14 cellular contexts compared by ENCODE assay signal in the genomic region with DNA sequence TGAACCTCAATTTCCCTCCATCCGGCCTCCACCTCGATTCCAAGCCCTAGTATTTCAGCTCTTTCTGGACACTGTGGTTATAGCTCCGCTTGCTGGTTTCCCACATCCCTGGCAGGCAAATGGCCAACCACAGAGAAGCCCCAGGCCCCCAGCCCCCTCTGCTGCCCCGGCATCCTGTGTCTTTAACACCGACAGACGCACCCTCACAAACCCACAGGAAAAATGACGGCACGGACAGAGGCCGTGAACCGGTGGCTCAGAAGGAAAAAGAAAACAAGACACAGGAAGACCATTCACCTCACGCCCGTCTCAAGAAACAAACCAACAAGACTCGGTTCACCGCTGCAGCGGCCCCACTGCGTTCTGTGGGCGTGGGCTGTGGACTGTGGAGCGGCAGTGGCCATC. TPM values are rescaled to one million over a fixed set of nuclear protein-coding genes. Genes with fewer than 3 reads are reported as not detected.
A peak's percentile ranks its signal among the peaks of the same experiment; 100 is the strongest.
DNase-seq lines count a peak whose midpoint lies in the region; ATAC-seq and TF ChIP-seq lines count a peak whose summit lies in the region.
"Had no signal": no experiment of that assay in that cellular context is flagged by ENCODE, and none has a peak within 500 bp of the region (broad histone marks: within the 10 kb centered on the region; RNA-seq: fewer than 3 reads in every experiment).

No MANE protein-coding gene starts in this region.

- peaks cover 0 to 6% of the 10 kb centered on the region in 2 donors for H3K36me3 Mint-ChIP-seq in CD4-positive, alpha-beta memory T cell
- no peaks in the 10 kb centered on the region for H3K36me3 Mint-ChIP-seq in natural killer cell

- no peaks in the 10 kb centered on the region for H3K27me3 Mint-ChIP-seq in CD4-positive, alpha-beta memory T cell
- no peaks in the 10 kb centered on the region for H3K27me3 Mint-ChIP-seq in natural killer cell (ENCODE audit: low read depth in 2 of 2)

- TF ChIP-seq CTCF in astrocyte of the spinal cord (IDR thresholded peaks at IDR 0.05; ENCODE audit: low read depth, low read length), result peak; percentile 48
- TF ChIP-seq CTCF in natural killer cell (IDR thresholded peaks at IDR 0.05), result no peak

- no peaks in the 10 kb centered on the region for H3K27me3 ChIP-seq in CD4-positive, alpha-beta memory T cell (ENCODE audit: insufficient read depth, low read length)

- peak overlapping the region; percentile 31 for H3K27ac ChIP-seq in CD4-positive, alpha-beta memory T cell (ENCODE audit: low read depth, low read length)
- no peak overlapping the region for H3K27ac ChIP-seq in substantia nigra (ENCODE audit: low read depth, low read length, poor library complexity, severe bottlenecking)

- H3K27ac Mint-ChIP-seq in CD4-positive, alpha-beta memory T cell, result peak overlapping the region; percentile 90 to 95 (median 92)
- H3K27ac Mint-ChIP-seq in natural killer cell, result peak overlapping the region; percentile 97 to 99

- CTCF ChIA-PET in CD4-positive, alpha-beta memory T cell (lab: Charles Lee; ENCODE audit: partially characterized antibody), result interaction anchor here (2.1 to 2.7 kb wide), 4 partner anchors 30 to 155 kb away, joined by 6 to 14 read pairs (median 12); partner anchors contain the start of genes ABCA2 and AJM1

- peak; percentile 25 to 61 (median 53) for ATAC-seq in natural killer cell
- ATAC-seq in GM19397 (IDR thresholded peaks at IDR 0.05; ENCODE audit: unreplicated experiment), result no peak

- H3K4me1 ChIP-seq in CD4-positive, alpha-beta memory T cell (ENCODE audit: insufficient read depth, low read length), result peaks cover 59% of the 10 kb centered on the region

- peaks cover 15 to 57% (median 31%) of the 10 kb centered on the region in 4 donors for H3K4me1 Mint-ChIP-seq in CD4-positive, alpha-beta memory T cell
- peaks cover 33 to 61% of the 10 kb centered on the region in 2 donors for H3K4me1 Mint-ChIP-seq in natural killer cell

- peak overlapping the region; percentile 69 to 78 (median 76) for H3K4me3 Mint-ChIP-seq in CD4-positive, alpha-beta memory T cell
- peak overlapping the region; percentile 96 for H3K4me3 Mint-ChIP-seq in natural killer cell

- no peak overlapping the region for H3K4me3 ChIP-seq in CD4-positive, alpha-beta memory T cell (ENCODE audit: low read length in 2 of 2)
- no peak overlapping the region for H3K4me3 ChIP-seq in astrocyte of the spinal cord (ENCODE audit: low read depth, low read length)

- peaks cover 7% of the 10 kb centered on the region for H3K36me3 ChIP-seq in CD4-positive, alpha-beta memory T cell (ENCODE audit: insufficient read depth, low read length)

- intact Hi-C loops in CD4-positive, alpha-beta memory T cell (cut with micrococcal nuclease), result no loop called here
- intact Hi-C loops in natural killer cell (cut with micrococcal nuclease), result loop anchor here (2.0 to 5.0 kb wide), 2 partner anchors 37 to 151 kb away; partner anchors contain the start of gene PHPT1

- H3K9me3 Mint-ChIP-seq in CD4-positive, alpha-beta memory T cell, result no peaks in the 10 kb centered on the region
- H3K9me3 Mint-ChIP-seq in natural killer cell, result no peaks in the 10 kb centered on the region

- POLR2A ChIA-PET in CD4-positive, alpha-beta memory T cell (lab: Charles Lee; ENCODE audit: partially characterized antibody), result interaction anchor here (0.7 to 4.2 kb wide), 10 partner anchors 22 to 96 kb away, joined by 3 to 32 read pairs (median 5); partner anchors contain the start of gene FUT7

- peak in 4 of 5 donors; percentile 32 to 66 (median 47) for DNase-seq in CD4-positive, alpha-beta memory T cell
- DNase-seq in MV-4-11 (lab: John Stamatoyannopoulos, UW), result peak; percentile 6
- peak; percentile 77 for DNase-seq in astrocyte of the spinal cord (ENCODE audit: low read depth, low spot score)
- peak; percentile 70 for DNase-seq in natural killer cell
- DNase-seq in GDM1 (lab: John Stamatoyannopoulos, UW), result no peak
- DNase-seq in substantia nigra (lab: John Stamatoyannopoulos, UW), result no peak
- DNase-seq in iPS-NIHi11 (ENCODE audit: low spot score), result no peak
- DNase-seq: effector CD8-positive, alpha-beta T cell; hippocampal formation; NCI-H446; SK-N-SH had no signal

- in situ Hi-C loops in astrocyte of the spinal cord (cut with HindIII; ENCODE audit: low sequenced_read_pairs), result no loop called here

- no peaks in the 10 kb centered on the region for H3K9me3 ChIP-seq in CD4-positive, alpha-beta memory T cell (ENCODE audit: control insufficient read depth in 1 of 2, low read length in 2 of 2)
- H3K9me3 ChIP-seq: SK-N-SH had no signal

RNA-seq across cellular contexts. Expression of gene CLIC3, which starts 1.5 kb away (rescaled TPM):
- 1 to 10 TPM; 3.1 to 3.7 TPM for total RNA-seq in CD4-positive, alpha-beta memory T cell
- 1 to 10 TPM; 5.0 to 7.8 TPM for polyA plus RNA-seq in CD4-positive, alpha-beta memory T cell
- total RNA-seq in natural killer cell, result 100 to 1,000 TPM; 144 to 286 (median 161) TPM
- total RNA-seq: myocyte had no signal

RNA-seq across cellular contexts. Expression of gene PAXX, which starts 5.6 kb away (rescaled TPM):
- 100 to 1,000 TPM in 1 of 2 experiments, 10 to 100 TPM in 1; 94.2 to 101 TPM for total RNA-seq in CD4-positive, alpha-beta memory T cell
- polyA plus RNA-seq in CD4-positive, alpha-beta memory T cell, result 100 to 1,000 TPM in 1 of 2 donors, 10 to 100 TPM in 1; 76.0 to 103 TPM
- total RNA-seq in natural killer cell, result 100 to 1,000 TPM; 161 to 188 (median 161) TPM

RNA-seq across cellular contexts. Expression of gene LCNL1, which starts 15.0 kb away (rescaled TPM):
- total RNA-seq in CD4-positive, alpha-beta memory T cell, result under 1 TPM; 0.14 to 0.17 TPM
- polyA plus RNA-seq in CD4-positive, alpha-beta memory T cell, result not detected
- 1 to 10 TPM; 4.9 to 8.4 (median 8.2) TPM for total RNA-seq in natural killer cell
- total RNA-seq: subcutaneous adipose tissue had no signal
- polyA plus RNA-seq: SK-N-SH had no signal

RNA-seq across cellular contexts. Expression of gene PTGDS, which starts 20.5 kb away (rescaled TPM):
- 1 to 10 TPM; 4.8 to 5.1 TPM for total RNA-seq in CD4-positive, alpha-beta memory T cell
- polyA plus RNA-seq in CD4-positive, alpha-beta memory T cell, result 1 to 10 TPM; 1.7 to 3.8 TPM
- total RNA-seq in natural killer cell, result 100 to 1,000 TPM; 157 to 361 (median 296) TPM
- polyA plus RNA-seq: SK-N-SH had no signal

RNA-seq across cellular contexts. Expression of gene ABCA2, which starts 30.2 kb away (rescaled TPM):
- 10 to 100 TPM; 63.8 to 68.6 TPM for total RNA-seq in CD4-positive, alpha-beta memory T cell
- polyA plus RNA-seq in CD4-positive, alpha-beta memory T cell, result 10 to 100 TPM in 1 of 2 donors, 1 to 10 TPM in 1; 2.6 to 10.8 TPM
- total RNA-seq in natural killer cell, result 100 to 1,000 TPM; 356 to 416 (median 357) TPM

Comparison
In these comparisons a context has a peak if more than half of its experiments do, and no peak if none do; other contexts are left out.
1. DNase-seq: peak in CD4-positive, alpha-beta memory T cell (4 of 5), MV-4-11 (single experiment), astrocyte of the spinal cord (single experiment) and natural killer cell (single experiment); none in GDM1 (single experiment), substantia nigra (0 of 49) and iPS-NIHi11 (single experiment).
2. RNA of gene CLIC3, which starts 1.5 kb away (total RNA-seq): 144 to 286 TPM in natural killer cell; 3.1 to 3.7 TPM in CD4-positive, alpha-beta memory T cell; every median in the first group is over 10 times any median in the second.
3. RNA of gene LCNL1, which starts 15.0 kb away (total RNA-seq): 4.9 to 8.4 TPM in natural killer cell; 0.14 to 0.17 TPM in CD4-positive, alpha-beta memory T cell; every median in the first group is over 4 times any median in the second.